17 cellular contexts compared by ENCODE assay signal in the genomic region with DNA sequence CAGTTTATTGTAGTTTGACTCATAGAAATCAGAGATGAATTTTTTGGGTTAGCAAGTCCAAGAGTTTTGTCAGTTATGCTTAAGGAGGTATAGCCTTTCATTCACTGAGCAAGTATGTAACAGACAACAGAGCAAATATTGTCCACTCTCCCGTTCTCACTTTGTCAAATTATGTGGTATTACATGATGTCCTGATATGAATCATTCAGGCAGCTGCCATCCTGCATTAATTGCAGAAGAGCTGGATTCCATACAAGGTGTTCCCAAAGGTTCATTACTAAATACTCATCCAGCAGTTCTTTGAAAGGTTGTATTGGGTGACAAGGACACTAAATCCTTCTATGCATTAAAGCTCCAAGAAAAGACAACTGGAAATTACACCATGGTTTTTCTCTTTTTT. TPM values are rescaled to one million over a fixed set of nuclear protein-coding genes. Genes with fewer than 3 reads are reported as not detected.
"Had no signal": no experiment of that assay in that cellular context is flagged by ENCODE, and none has a peak within 500 bp of the region (broad histone marks: within the 10 kb centered on the region; RNA-seq: fewer than 3 reads in every experiment).

No MANE protein-coding gene starts in this region.

- H3K4me1 Mint-ChIP-seq: activated CD4-positive, alpha-beta T cell treated with anti-CD3 and anti-CD28 coated beads, Interleukin-2, amount 10 ng/mL, durations not matched to agents 24 days and 14 days; activated naive CD4-positive, alpha-beta T cell treated with anti-CD3 and anti-CD28 coated beads, Interleukin-2, amount 10 ng/mL, durations not matched to agents 7 days and 5 days had no signal

- H3K9me3 ChIP-seq: lower lobe of right lung, neutrophil had no signal

- H3K4me1 ChIP-seq: lower lobe of right lung had no signal

- H3K27ac Mint-ChIP-seq: activated CD4-positive, alpha-beta T cell treated with anti-CD3 and anti-CD28 coated beads, Interleukin-2, amount 10 ng/mL, durations not matched to agents 24 days and 14 days; activated naive CD4-positive, alpha-beta T cell treated with anti-CD3 and anti-CD28 coated beads, Interleukin-2, amount 10 ng/mL, durations not matched to agents 7 days and 5 days; activated T-helper 17 cell treated with anti-CD3 and anti-CD28 coated beads, Interleukin-2, amount 50 U/mL, for 72 hours; naive thymus-derived CD4-positive, alpha-beta T cell; T-helper 1 cell treated with Interleukin-12 subunit alpha and Interleukin-12 subunit beta and Interleukin-4 antibody, amounts not matched to agents 30 μg/mL and 1 μg/mL, for 36 hours; WTC11 had no signal

- H3K27me3 Mint-ChIP-seq: activated naive CD4-positive, alpha-beta T cell treated with anti-CD3 and anti-CD28 coated beads, Interleukin-2, amount 10 ng/mL, durations not matched to agents 7 days and 5 days had no signal

- H3K4me3 Mint-ChIP-seq: activated CD4-positive, alpha-beta T cell treated with anti-CD3 and anti-CD28 coated beads, Interleukin-2, amount 10 ng/mL, durations not matched to agents 24 days and 14 days; activated naive CD4-positive, alpha-beta T cell treated with anti-CD3 and anti-CD28 coated beads, Interleukin-2, amount 10 ng/mL, durations not matched to agents 7 days and 5 days; activated T-helper 17 cell treated with anti-CD3 and anti-CD28 coated beads, Interleukin-2, amount 50 U/mL, for 72 hours; brain; naive thymus-derived CD4-positive, alpha-beta T cell; T-helper 1 cell treated with Interleukin-12 subunit alpha and Interleukin-12 subunit beta and Interleukin-4 antibody, amounts not matched to agents 30 μg/mL and 1 μg/mL, for 36 hours; WTC11 had no signal

- H3K36me3 Mint-ChIP-seq: activated naive CD4-positive, alpha-beta T cell treated with anti-CD3 and anti-CD28 coated beads, Interleukin-2, amount 10 ng/mL, durations not matched to agents 7 days and 5 days; brain; naive thymus-derived CD4-positive, alpha-beta T cell; WTC11 had no signal

- H3K27ac ChIP-seq: lower lobe of right lung, neutrophil had no signal

- H3K36me3 ChIP-seq: lower lobe of right lung, neutrophil had no signal

- H3K27me3 ChIP-seq: neutrophil had no signal

- H3K4me3 ChIP-seq: lower lobe of right lung had no signal

- ATAC-seq: lower lobe of right lung; naive thymus-derived CD4-positive, alpha-beta T cell; right cardiac atrium; WTC11 had no signal

- H3K9me3 Mint-ChIP-seq: activated naive CD4-positive, alpha-beta T cell treated with anti-CD3 and anti-CD28 coated beads, Interleukin-2, amount 10 ng/mL, durations not matched to agents 7 days and 5 days; activated T-helper 17 cell treated with anti-CD3 and anti-CD28 coated beads, Interleukin-2, amount 50 U/mL, for 72 hours; naive thymus-derived CD4-positive, alpha-beta T cell; T-helper 1 cell treated with Interleukin-12 subunit alpha and Interleukin-12 subunit beta and Interleukin-4 antibody, amounts not matched to agents 30 μg/mL and 1 μg/mL, for 36 hours; WTC11 had no signal

- DNase-seq: activated CD4-positive, alpha-beta T cell treated with anti-CD3 and anti-CD28 coated beads, Interleukin-2, amount 10 ng/mL, durations not matched to agents 24 days and 14 days; activated CD8-positive, alpha-beta memory T cell treated with anti-CD3 and anti-CD28 coated beads for 24 hours; activated naive CD4-positive, alpha-beta T cell treated with anti-CD3 and anti-CD28 coated beads, Interleukin-2, amount 10 ng/mL, durations not matched to agents 7 days and 5 days; activated T-cell treated with anti-CD3 and anti-CD28 coated beads for 4 hours; hippocampal formation; lower lobe of right lung; naive thymus-derived CD4-positive, alpha-beta T cell; right cardiac atrium; stimulated activated naive CD4-positive, alpha-beta T cell; substantia nigra; trophoblast cell had no signal

RNA-seq across cellular contexts. Expression of gene PLAC1, which starts 29.9 kb away (rescaled TPM):
- total RNA-seq: activated CD4-positive, alpha-beta T cell treated with anti-CD3 and anti-CD28 coated beads, Interleukin-2, amount 10 ng/mL, durations not matched to agents 24 days and 14 days; lower lobe of right lung; naive thymus-derived CD4-positive, alpha-beta T cell; posterior vena cava; right cardiac atrium; WTC11 had no signal
- polyA plus RNA-seq: naive thymus-derived CD4-positive, alpha-beta T cell; right cardiac atrium had no signal
